In genomic region chr17:27457405-27457730, GRCh38 we compare ENCODE assay signal across 8 cellular contexts. TPM values are rescaled to one million over a fixed set of nuclear protein-coding genes. Genes with fewer than 3 reads are reported as not detected.
DNase-seq lines count a peak whose midpoint lies in the region; ATAC-seq and TF ChIP-seq lines count a peak whose summit lies in the region.

No MANE protein-coding gene starts in this region.

- POLR2A ChIA-PET in BJ (lab: Charles Lee): interaction anchor here (0.6 to 0.8 kb wide), 2 partner anchors 69 to 120 kb away, joined by 3 to 6 read pairs; no protein-coding TSS in a partner anchor

- H3K9me3 ChIP-seq in neural cell (ENCODE audit: low read length): no peaks in the 10 kb centered on the region

- H3K9ac ChIP-seq in neural cell (ENCODE audit: low read length): peak overlapping the region; percentile 73

- H3K36me3 ChIP-seq in BJ (ENCODE audit: control insufficient read depth, insufficient read depth, low read length) (no peaks in the 10 kb centered on the region), neural cell (ENCODE audit: insufficient read depth, low read length) (no peaks in the 10 kb centered on the region)

- peak overlapping the region; percentile 92 to 93 for H3K4me3 Mint-ChIP-seq in effector memory CD8-positive, alpha-beta T cell

- peaks cover 29% of the 10 kb centered on the region for H3K79me2 ChIP-seq in neural cell (replicated peaks; ENCODE audit: insufficient read depth, low read length)

- no peak for ATAC-seq in effector memory CD8-positive, alpha-beta T cell (replicated peaks)
- no peak for ATAC-seq in GM19397 (IDR thresholded peaks at IDR 0.05; ENCODE audit: unreplicated experiment)
- no peak for ATAC-seq in omental fat pad (ENCODE audit: low FRiP score)

- no peaks in the 10 kb centered on the region for H4K20me1 ChIP-seq in neural cell (ENCODE audit: insufficient read depth)

- no peak for TF ChIP-seq CTCF in BJ (IDR thresholded peaks at IDR 0.05; ENCODE audit: insufficient read depth, low read depth, low read length)
- no peak for TF ChIP-seq CTCF in neural cell (IDR thresholded peaks at IDR 0.05; ENCODE audit: poor library complexity, severe bottlenecking)
- TF ChIP-seq CTCF in omental fat pad (IDR thresholded peaks at IDR 0.05): no peak

- no peak overlapping the region for H3K27ac ChIP-seq in neural cell (ENCODE audit: low read length)

- no peaks in the 10 kb centered on the region for H3K27me3 Mint-ChIP-seq in effector memory CD8-positive, alpha-beta T cell

- peaks cover 24 to 33% of the 10 kb centered on the region in 2 donors for H3K4me1 Mint-ChIP-seq in effector memory CD8-positive, alpha-beta T cell (ENCODE audit: low read depth in 2 of 2)

- TF ChIP-seq EP300 in neural cell (conservative IDR thresholded peaks at IDR 0.05; ENCODE audit: poor library complexity, severe bottlenecking): no peak

- no peak overlapping the region for H2AFZ ChIP-seq in neural cell (ENCODE audit: low read depth, low read length)

- H3K9me2 ChIP-seq in neural cell (ENCODE audit: insufficient read depth, low read length): no peaks in the 10 kb centered on the region

- CTCF ChIA-PET in BJ (lab: Yijun Ruan, JAX): interaction anchor here (0.8 to 8.4 kb wide), 8 partner anchors 83 to 221 kb away, joined by 3 to 77 read pairs (median 4); no protein-coding TSS in a partner anchor

- H3K4me3 ChIP-seq in BJ (ENCODE audit: low read depth, low read length) (peak overlapping the region; percentile 75), neural cell (ENCODE audit: low read length) (peak overlapping the region; percentile 74)

- peaks cover 11% of the 10 kb centered on the region for H3K36me3 Mint-ChIP-seq in effector memory CD8-positive, alpha-beta T cell (ENCODE audit: insufficient read depth)

- no peak for DNase-seq in BJ (ENCODE audit: low read depth)
- DNase-seq in NCI-H524 treated with DMSO at 0.1 percent for 48 hours (lab: John Stamatoyannopoulos, UW): peak; percentile 71
- DNase-seq in effector memory CD8-positive, alpha-beta T cell: no peak
- no peak for DNase-seq in NOMO-1 (lab: John Stamatoyannopoulos, UW; ENCODE audit: unreplicated experiment in 2 of 2)
- no peak for DNase-seq in activated effector memory CD4-positive, alpha-beta T cell treated with anti-CD3 and anti-CD28 coated beads, Interleukin-2, amount 50 U/mL, for 16 hours
- no peak for DNase-seq in omental fat pad (ENCODE audit: low spot score)

- H3K9me3 Mint-ChIP-seq in effector memory CD8-positive, alpha-beta T cell: no peaks in the 10 kb centered on the region

- peak overlapping the region; percentile 89 to 93 for H3K27ac Mint-ChIP-seq in effector memory CD8-positive, alpha-beta T cell

- no peak for TF ChIP-seq RAD21 in neural cell (conservative IDR thresholded peaks at IDR 0.05)

- H3K4me2 ChIP-seq in neural cell (ENCODE audit: low read length): peak overlapping the region; percentile 79

- H3K27me3 ChIP-seq in BJ (ENCODE audit: control insufficient read depth, insufficient read depth, low read length) (no peaks in the 10 kb centered on the region), neural cell (ENCODE audit: insufficient read depth, low read depth, low read length) (no peaks in the 10 kb centered on the region)

- H3F3A ChIP-seq in neural cell (ENCODE audit: insufficient read depth, low read length, poor library complexity, severe bottlenecking): no peaks in the 10 kb centered on the region

TF ChIP-seq in neural cell, 6 proteins besides CTCF, POLR2A, EP300 and RAD21:
- no peak for TF ChIP-seq SMC3 (conservative IDR thresholded peaks at IDR 0.05; ENCODE audit: poor library complexity)
- TF ChIP-seq EZH2 (IDR thresholded peaks at IDR 0.05; ENCODE audit: borderline replicate concordance, insufficient read depth, low read length, poor library complexity, severe bottlenecking): no peak
- TF ChIP-seq REST (IDR thresholded peaks at IDR 0.05; ENCODE audit: borderline replicate concordance): no peak
- no peak for TF ChIP-seq POLR2AphosphoS5 (IDR thresholded peaks at IDR 0.05)
- no peak for TF ChIP-seq TAF1 (IDR thresholded peaks at IDR 0.05; ENCODE audit: low read depth)
- TF ChIP-seq MXI1 (conservative IDR thresholded peaks at IDR 0.05; ENCODE audit: poor library complexity, severe bottlenecking): no peak
TF ChIP-seq in neural cell: peak in this region for 0.

RNA-seq across cellular contexts. Expression of gene KSR1, which starts 1.1 kb away (rescaled TPM):
- polyA plus RNA-seq in BJ (2011; rRNA removed) (5.6 and 6.8 TPM in 2 replicates), neural cell (9.2 and 13.7 TPM in 2 replicates)
- polyA minus RNA-seq in BJ (2011; rRNA and poly(A)+ RNA removed): 8.0 and 10.4 TPM in 2 replicates
- 21.7 and 27.4 TPM in 2 replicates for polyA minus RNA-seq in neural cell
- 10 to 100 TPM; 25.8 to 42.3 (median 33.9) TPM for total RNA-seq in omental fat pad
